Comparison of ENCODE assay signal across 8 cellular contexts in the genomic region with DNA sequence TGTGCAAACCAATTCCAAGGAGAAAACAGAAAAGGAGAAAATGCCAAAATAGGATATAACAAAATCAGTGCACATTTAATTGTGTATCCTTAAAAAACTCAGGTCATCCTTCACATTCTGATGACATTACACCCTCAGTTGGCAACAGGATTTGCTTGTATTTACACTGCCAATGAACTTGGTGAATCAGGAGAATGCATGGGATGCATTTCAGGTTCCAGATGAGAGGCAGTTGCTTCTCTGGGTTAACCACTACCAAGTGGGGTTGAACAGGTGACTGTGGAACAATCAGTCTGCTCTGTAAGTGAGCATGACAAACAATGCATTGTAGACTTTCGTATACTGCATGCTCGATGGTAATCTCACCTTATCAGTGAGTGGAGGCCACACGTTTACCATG.
DNase-seq lines count a peak whose midpoint lies in the region; ATAC-seq, FAIRE-seq and TF ChIP-seq lines count a peak whose summit lies in the region.
"Had no signal": no experiment of that assay in that cellular context is flagged by ENCODE, and none has a peak within 500 bp of the region (broad histone marks: within the 10 kb centered on the region; RNA-seq: fewer than 3 reads in every experiment).

No MANE protein-coding gene starts in this region.

- no peak overlapping the region for H2AFZ ChIP-seq in keratinocyte (ENCODE audit: control insufficient read depth, low read length)

- dilution Hi-C loops in keratinocyte (cut with MboI; ENCODE audit: extremely low pct_ligation_motif_present, low sequenced_read_pairs): no loop called here

- H3K79me2 ChIP-seq in keratinocyte (ENCODE audit: control insufficient read depth, insufficient read depth, low read length): peaks cover 38% of the 10 kb centered on the region

- H3K4me3 ChIP-seq in Jurkat, Clone E6-1 (ENCODE audit: low read length): no peak overlapping the region
- H3K4me3 ChIP-seq in body of pancreas (no peak overlapping the region), keratinocyte (ENCODE audit: control insufficient read depth in 2 of 3, extremely low read depth in 1 of 3, insufficient read depth in 2 of 3, low read depth in 1 of 3, low read length in 3 of 3) (no peak overlapping the region)

- ATAC-seq in body of pancreas: no peak

- TF ChIP-seq POLR2A in body of pancreas (IDR thresholded peaks at IDR 0.05): no peak

- intact Hi-C loops in body of pancreas (cut with DNase I): no loop called here

- H3K4me1 ChIP-seq in body of pancreas: peaks cover 63% of the 10 kb centered on the region
- peaks cover 29% of the 10 kb centered on the region for H3K4me1 ChIP-seq in keratinocyte (ENCODE audit: control insufficient read depth, extremely low read depth, insufficient read depth, low read length)

- 33 to 38% methylated on average over 3 of the region's 3 CpGs for WGBS in body of pancreas, 2 donors

- H3K27me3 ChIP-seq in body of pancreas (no peaks in the 10 kb centered on the region), keratinocyte (ENCODE audit: control insufficient read depth, extremely low read depth, insufficient read depth, low read length) (no peaks in the 10 kb centered on the region)

- H3K36me3 ChIP-seq in body of pancreas (replicated peaks in 1 of 2; ENCODE audit: insufficient read depth in 1 of 2, low read depth in 2 of 2): no peaks in the 10 kb centered on the region
- peaks cover 2 to 3% of the 10 kb centered on the region in 2 experiments for H3K36me3 ChIP-seq in keratinocyte (ENCODE audit: control insufficient read depth in 2 of 2, extremely low read depth in 1 of 2, insufficient read depth in 2 of 2, low read length in 2 of 2)

- H3K27ac ChIP-seq in body of pancreas: peak overlapping the region; percentile 40 to 86 (median 80)
- H3K27ac ChIP-seq in keratinocyte (ENCODE audit: control insufficient read depth, insufficient read depth, low read length): peak overlapping the region; percentile 84
- peak overlapping the region; percentile 11 for H3K27ac ChIP-seq in temporal lobe (ENCODE audit: low read depth, low read length)

- peak; percentile 16 for DNase-seq in Jurkat, Clone E6-1 (ENCODE audit: low read depth, low spot score)
- DNase-seq in body of pancreas: no peak
- no peak for DNase-seq in keratinocyte (ENCODE audit: low read depth, low spot score)
- DNase-seq in SHP77 (lab: John Stamatoyannopoulos, UW): no peak
- DNase-seq in SW480 (ENCODE audit: low spot score): no peak
- DNase-seq in effector CD4-positive, alpha-beta T cell: no peak
- DNase-seq: NCI-H2081 treated with DMSO at 0.1 percent for 48 hours had no signal

- H3K9me3 ChIP-seq in body of pancreas (no peaks in the 10 kb centered on the region), keratinocyte (ENCODE audit: control insufficient read depth, low read depth, low read length) (no peaks in the 10 kb centered on the region)

- no peaks in the 10 kb centered on the region for H4K20me1 ChIP-seq in keratinocyte (ENCODE audit: control insufficient read depth, extremely low read depth, insufficient read depth, low read length)

- H3K9me1 ChIP-seq in keratinocyte (ENCODE audit: control insufficient read depth, extremely low read depth, insufficient read depth, low read length): peaks cover 2% of the 10 kb centered on the region

- H3K4me2 ChIP-seq in keratinocyte (ENCODE audit: control insufficient read depth, extremely low read depth, insufficient read depth, low read depth, low read length): no peak overlapping the region

- H3K9ac ChIP-seq in keratinocyte (ENCODE audit: control insufficient read depth, extremely low read depth, insufficient read depth, low read length): no peak overlapping the region

- peak; percentile 13 for FAIRE-seq in keratinocyte (lab: Jason Lieb, UNC)

- TF ChIP-seq CTCF in body of pancreas (IDR thresholded peaks at IDR 0.05) (no peak), keratinocyte (optimal IDR thresholded peaks at IDR 0.05 in 1 of 3, IDR thresholded peaks at IDR 0.05 in 1 of 3, conservative IDR thresholded peaks at IDR 0.05 in 1 of 3; ENCODE audit: extremely low read depth in 1 of 3, insufficient read depth in 2 of 3, low read length in 3 of 3) (no peak)

Comparison
In these comparisons a context has a peak if more than half of its experiments do, and no peak if none do; other contexts are left out.
1. H3K27ac ChIP-seq: peak in every context shown above with its lines; median percentile 84 in keratinocyte; 80 in body of pancreas; 11 in temporal lobe.